24 cellular contexts compared by ENCODE assay signal in the genomic region with DNA sequence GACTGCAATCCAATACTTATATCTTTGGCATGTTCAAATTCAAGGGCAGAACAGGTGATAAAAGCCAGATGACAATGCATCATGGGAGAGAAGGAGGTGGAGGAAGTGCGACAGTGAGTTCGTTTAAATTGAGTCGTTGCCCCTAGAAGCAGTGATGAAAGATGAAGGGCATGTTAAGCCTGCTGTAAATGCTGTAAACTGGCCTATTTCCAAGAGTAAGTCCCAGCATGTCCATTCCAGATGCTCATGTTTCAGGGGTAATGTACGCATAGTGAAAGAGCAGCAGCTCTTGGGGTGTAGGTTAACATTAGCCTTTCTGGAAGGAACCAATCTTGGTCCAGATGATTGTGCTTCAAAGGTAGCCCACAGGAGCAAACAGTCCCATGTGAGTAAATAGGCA.
DNase-seq lines count a peak whose midpoint lies in the region; ATAC-seq and FAIRE-seq lines count a peak whose summit lies in the region.
"Had no signal": no experiment of that assay in that cellular context is flagged by ENCODE, and none has a peak within 500 bp of the region (broad histone marks: within the 10 kb centered on the region; RNA-seq: fewer than 3 reads in every experiment).

No MANE protein-coding gene starts in this region.

- DNase-seq in DMS 273 (lab: John Stamatoyannopoulos, UW; ENCODE audit: unreplicated experiment) (peak; percentile 73), GM19239 (ENCODE audit: insufficient read length, low spot score) (no peak), NCI-H2171 (lab: John Stamatoyannopoulos, UW) (peak; percentile 27), fibroblast of peridontal ligament (ENCODE audit: extremely low read depth) (peak; percentile 17), substantia nigra (lab: John Stamatoyannopoulos, UW) (no peak)
- no peak for DNase-seq in activated CD8-positive, alpha-beta memory T cell treated with anti-CD3 and anti-CD28 coated beads, Interleukin-2, amount 50 U/mL, for 48 hours
- DNase-seq: activated CD4-positive, alpha-beta T cell treated with anti-CD3 and anti-CD28 coated beads, Interleukin-2, amount 50 U/mL, for 4 hours; activated CD8-positive, alpha-beta memory T cell treated with anti-CD3 and anti-CD28 coated beads, Interleukin-2, amount 50 U/mL, for 4 hours; activated effector memory CD4-positive, alpha-beta T cell treated with Interleukin-2 at 50 U/mL for 16 hours; activated naive CD8-positive, alpha-beta T cell treated with anti-CD3 and anti-CD28 coated beads, Interleukin-2, amount 10 ng/mL, durations not matched to agents 7 days and 5 days; CD4-positive, alpha-beta T cell; effector memory CD8-positive, alpha-beta T cell; mesendoderm; MG63; NCI-H2227 treated with DMSO at 0.1 percent for 48 hours; NK-92 treated with Interleukin-12 subunit alpha and Interleukin-12 subunit beta, amount 100 ng/mL, for 24 hours; occipital lobe; stimulated activated CD4-positive, alpha-beta T cell treated with anti-CD3 and anti-CD28 coated beads, Interleukin-2, amount 100 ng/mL, for 48 hours; stimulated activated naive CD4-positive, alpha-beta T cell had no signal

- FAIRE-seq in GM19239 (lab: Jason Lieb, UNC): peak; percentile 21
- FAIRE-seq: K562, RCC 7860 had no signal

- no peak overlapping the region for H3K27ac ChIP-seq in substantia nigra (ENCODE audit: low read depth, low read length, poor library complexity, severe bottlenecking)
- H3K27ac ChIP-seq: esophagus muscularis mucosa had no signal

- H3K27me3 Mint-ChIP-seq in activated T-helper 17 cell treated with anti-CD3 and anti-CD28 coated beads, Interleukin-2, amount 50 U/mL, for 72 hours: no peaks in the 10 kb centered on the region
- H3K27me3 Mint-ChIP-seq: activated naive CD8-positive, alpha-beta T cell treated with anti-CD3 and anti-CD28 coated beads, Interleukin-2, amount 10 ng/mL, durations not matched to agents 7 days and 5 days; CD4-positive, alpha-beta T cell; effector memory CD8-positive, alpha-beta T cell had no signal

- no peak overlapping the region for H3K4me3 Mint-ChIP-seq in activated T-helper 17 cell treated with anti-CD3 and anti-CD28 coated beads, Interleukin-2, amount 50 U/mL, for 72 hours
- H3K4me3 Mint-ChIP-seq: activated naive CD8-positive, alpha-beta T cell treated with anti-CD3 and anti-CD28 coated beads, Interleukin-2, amount 10 ng/mL, durations not matched to agents 7 days and 5 days; CD4-positive, alpha-beta T cell; effector memory CD8-positive, alpha-beta T cell had no signal

- ATAC-seq in activated T-helper 17 cell treated with anti-CD3 and anti-CD28 coated beads, Interleukin-2, amount 50 U/mL, for 72 hours (replicated peaks): no peak
- no peak for ATAC-seq in GM18907 (IDR thresholded peaks at IDR 0.05; ENCODE audit: unreplicated experiment)
- ATAC-seq: effector memory CD8-positive, alpha-beta T cell; K562 had no signal

- no peaks in the 10 kb centered on the region for H3K4me1 Mint-ChIP-seq in activated T-helper 17 cell treated with anti-CD3 and anti-CD28 coated beads, Interleukin-2, amount 50 U/mL, for 72 hours

- peaks cover 7% of the 10 kb centered on the region for H3K36me3 Mint-ChIP-seq in activated T-helper 17 cell treated with anti-CD3 and anti-CD28 coated beads, Interleukin-2, amount 50 U/mL, for 72 hours (ENCODE audit: low read depth)

- H3K27ac Mint-ChIP-seq in activated T-helper 17 cell treated with anti-CD3 and anti-CD28 coated beads, Interleukin-2, amount 50 U/mL, for 72 hours: no peak overlapping the region
- H3K27ac Mint-ChIP-seq: activated naive CD8-positive, alpha-beta T cell treated with anti-CD3 and anti-CD28 coated beads, Interleukin-2, amount 10 ng/mL, durations not matched to agents 7 days and 5 days; effector memory CD8-positive, alpha-beta T cell had no signal

- no peaks in the 10 kb centered on the region for H3K9me3 Mint-ChIP-seq in activated T-helper 17 cell treated with anti-CD3 and anti-CD28 coated beads, Interleukin-2, amount 50 U/mL, for 72 hours
- H3K9me3 Mint-ChIP-seq: activated naive CD8-positive, alpha-beta T cell treated with anti-CD3 and anti-CD28 coated beads, Interleukin-2, amount 10 ng/mL, durations not matched to agents 7 days and 5 days; CD4-positive, alpha-beta T cell; effector memory CD8-positive, alpha-beta T cell had no signal

Comparison
In these comparisons a context has a peak if more than half of its experiments do, and no peak if none do; other contexts are left out.
1. DNase-seq: peak in DMS 273 (single experiment), NCI-H2171 (single experiment) and fibroblast of peridontal ligament (single experiment); none in GM19239 (single experiment), activated CD8-positive, alpha-beta memory T cell treated with anti-CD3 and anti-CD28 coated beads, Interleukin-2, amount 50 U/mL, for 48 hours (single experiment) and substantia nigra (0 of 49).